ENCODE assay signal across 8 cellular contexts in genomic region chr19:32404939-32405430, GRCh38. TPM values are rescaled to one million over a fixed set of nuclear protein-coding genes. Genes with fewer than 3 reads are reported as not detected.
A peak's percentile ranks its signal among the peaks of the same experiment; 100 is the strongest.
DNase-seq lines count a peak whose midpoint lies in the region; ATAC-seq, FAIRE-seq and TF ChIP-seq lines count a peak whose summit lies in the region.

No MANE protein-coding gene starts in this region.

- H3K4me3 ChIP-seq in HepG2 (replicated peaks in 1 of 3; ENCODE audit: insufficient read depth in 1 of 3, low read depth in 2 of 3, low read length in 3 of 3) (peak overlapping the region; percentile 82 to 95 (median 90)), stomach smooth muscle (ENCODE audit: low read length in 2 of 2) (peak overlapping the region; percentile 76 to 85)

- intact Hi-C loops in dendritic cell treated with granulocyte-macrophage colony-stimulating factor and Interleukin-4, amounts not matched to agents 40 ng/mL and 50 ng/mL, for 4 days (cut with micrococcal nuclease): loop anchor here (2.0 to 10.0 kb wide), 2 partner anchors 54 to 170 kb away; no protein-coding TSS in a partner anchor
- intact Hi-C loops in HepG2 (cut with micrococcal nuclease; ENCODE audit: unreplicated experiment): loop anchor here (5.0 kb wide), 1 partner anchor 33 kb away; no protein-coding TSS in a partner anchor

- no peaks in the 10 kb centered on the region for H3K9me3 Mint-ChIP-seq in activated naive CD4-positive, alpha-beta T cell treated with anti-CD3 and anti-CD28 coated beads, Interleukin-2, amount 50 U/mL, for 24 hours
- H3K9me3 Mint-ChIP-seq in dendritic cell treated with granulocyte-macrophage colony-stimulating factor and Interleukin-4, amounts not matched to agents 40 ng/mL and 50 ng/mL, for 4 days: no peaks in the 10 kb centered on the region

- H3K4me3 Mint-ChIP-seq in activated naive CD4-positive, alpha-beta T cell treated with anti-CD3 and anti-CD28 coated beads, Interleukin-2, amount 50 U/mL, for 24 hours: peak overlapping the region; percentile 89
- H3K4me3 Mint-ChIP-seq in dendritic cell treated with granulocyte-macrophage colony-stimulating factor and Interleukin-4, amounts not matched to agents 40 ng/mL and 50 ng/mL, for 4 days: peak overlapping the region; percentile 85

- TF ChIP-seq RAD21 in HepG2 (CRISPR knock-in tag; IDR thresholded peaks at IDR 0.05): no peak; the same call in 1 of the 2 replicates

- H3K9ac ChIP-seq in HepG2 (ENCODE audit: insufficient read depth, low read depth, low read length) (peak overlapping the region; percentile 98), stomach smooth muscle (ENCODE audit: low read length in 2 of 2) (peak overlapping the region; percentile 90 to 96)

- H4K20me1 ChIP-seq in HepG2 (ENCODE audit: insufficient read depth, low read length): no peaks in the 10 kb centered on the region

- FAIRE-seq in HepG2 (lab: Jason Lieb, UNC): no peak

- 1% methylated on average over 4 of the region's 36 CpGs for WGBS in HepG2 (ENCODE audit: low lambda C conversion rate)

- H3K27me3 ChIP-seq in HepG2 (ENCODE audit: control insufficient read depth in 1 of 2, insufficient read depth in 2 of 2, low read length in 2 of 2) (no peaks in the 10 kb centered on the region; a peak in 1 of 5 replicates), stomach smooth muscle (ENCODE audit: control insufficient read depth in 1 of 2, insufficient read depth in 2 of 2, low read length in 2 of 2) (no peaks in the 10 kb centered on the region)

- H3K4me1 ChIP-seq in HepG2 (ENCODE audit: insufficient read depth, low read length): peaks cover 37% of the 10 kb centered on the region
- H3K4me1 ChIP-seq in stomach smooth muscle (ENCODE audit: control insufficient read depth, insufficient read depth, low read length): peaks cover 10% of the 10 kb centered on the region

- H3K36me3 ChIP-seq in HepG2 (replicated peaks in 1 of 2; ENCODE audit: control insufficient read depth in 1 of 2, insufficient read depth in 2 of 2, low read length in 2 of 2) (peaks cover 6 to 18% of the 10 kb centered on the region in 2 experiments), stomach smooth muscle (ENCODE audit: control insufficient read depth in 2 of 2, insufficient read depth in 2 of 2, low read length in 2 of 2) (no peaks in the 10 kb centered on the region)

- in situ Hi-C loops in HepG2 (cut with HindIII; ENCODE audit: extremely low pct_ligation_motif_present, low pct_unique_long_range_greater_than_20kb): loop anchor here (5.0 kb wide), 1 partner anchor 177 kb away; the partner anchor contains the start of gene PDCD5

- H3K27ac ChIP-seq in HepG2 (ENCODE audit: extremely low read length, insufficient read depth, low read length) (peak overlapping the region; percentile 95), stomach smooth muscle (ENCODE audit: low read length) (peak overlapping the region; percentile 93)

- DNase-seq in activated naive CD4-positive, alpha-beta T cell treated with Interleukin-2 at 50 U/mL for 16 hours: no peak
- peak; percentile 58 for DNase-seq in RPMI7951 (ENCODE audit: low read depth)
- DNase-seq in HepG2 (ENCODE audit: low spot score): peak; percentile 19
- DNase-seq in SHP77 treated with DMSO at 0.1 percent for 48 hours (lab: John Stamatoyannopoulos, UW): no peak

- ATAC-seq in HG02981 (IDR thresholded peaks at IDR 0.05; ENCODE audit: unreplicated experiment): peak; percentile 13
- peak; percentile 49 for ATAC-seq in HepG2

- peaks cover 3% of the 10 kb centered on the region for H3K36me3 Mint-ChIP-seq in activated naive CD4-positive, alpha-beta T cell treated with anti-CD3 and anti-CD28 coated beads, Interleukin-2, amount 50 U/mL, for 24 hours
- peaks cover 14% of the 10 kb centered on the region for H3K36me3 Mint-ChIP-seq in dendritic cell treated with granulocyte-macrophage colony-stimulating factor and Interleukin-4, amounts not matched to agents 40 ng/mL and 50 ng/mL, for 4 days (ENCODE audit: low read depth)

- no peak for TF ChIP-seq CTCF in HepG2 (CRISPR knock-in tag; IDR thresholded peaks at IDR 0.05)

- peaks cover 24% of the 10 kb centered on the region for H3K79me2 ChIP-seq in HepG2 (ENCODE audit: insufficient read depth, low read length)

- H3K4me1 Mint-ChIP-seq in activated naive CD4-positive, alpha-beta T cell treated with anti-CD3 and anti-CD28 coated beads, Interleukin-2, amount 50 U/mL, for 24 hours: peaks cover 26% of the 10 kb centered on the region
- H3K4me1 Mint-ChIP-seq in dendritic cell treated with granulocyte-macrophage colony-stimulating factor and Interleukin-4, amounts not matched to agents 40 ng/mL and 50 ng/mL, for 4 days (ENCODE audit: low read depth): peaks cover 13% of the 10 kb centered on the region

- POLR2A ChIA-PET in HepG2 (lab: Yijun Ruan, JAX): interaction anchor here (0.7 to 2.0 kb wide), 18 partner anchors 8 to 1117 kb away, joined by 3 to 26 read pairs (median 4); partner anchors contain the start of genes ANKRD27, PDCD5, RGS9BP and ZNF507

- H3K27me3 Mint-ChIP-seq in activated naive CD4-positive, alpha-beta T cell treated with anti-CD3 and anti-CD28 coated beads, Interleukin-2, amount 50 U/mL, for 24 hours: no peaks in the 10 kb centered on the region
- H3K27me3 Mint-ChIP-seq in dendritic cell treated with granulocyte-macrophage colony-stimulating factor and Interleukin-4, amounts not matched to agents 40 ng/mL and 50 ng/mL, for 4 days: peaks cover 58% of the 10 kb centered on the region

- TSS peak; percentile 85 for BruUV-seq in HepG2 (replicated peaks; lab: Mats Ljungman, UMichigan)

- CTCF ChIA-PET in HepG2 (lab: Yijun Ruan, JAX; ENCODE audit: low intra/inter-chr PET ratio, low total read pairs): no interaction called here

- H3K27ac Mint-ChIP-seq in activated naive CD4-positive, alpha-beta T cell treated with anti-CD3 and anti-CD28 coated beads, Interleukin-2, amount 50 U/mL, for 24 hours: peak overlapping the region; percentile 92
- H3K27ac Mint-ChIP-seq in dendritic cell treated with granulocyte-macrophage colony-stimulating factor and Interleukin-4, amounts not matched to agents 40 ng/mL and 50 ng/mL, for 4 days: peak overlapping the region; percentile 92

- TF ChIP-seq EP300 in HepG2 (IDR thresholded peaks at IDR 0.05; ENCODE audit: low read depth in 2 of 2, low read length in 2 of 2) (no peak), HepG2 (CRISPR knock-in tag; IDR thresholded peaks at IDR 0.05; ENCODE audit: borderline replicate concordance) (no peak)

- H3K9me3 ChIP-seq in HepG2 (ENCODE audit: low read length) (no peaks in the 10 kb centered on the region), stomach smooth muscle (ENCODE audit: control insufficient read depth in 2 of 2, low read length in 2 of 2) (no peaks in the 10 kb centered on the region)

- H2AFZ ChIP-seq in HepG2 (ENCODE audit: low read length): no peak overlapping the region

- TF ChIP-seq POLR2A in HepG2 (IDR thresholded peaks at IDR 0.05; ENCODE audit: insufficient read depth in 1 of 2, low read depth in 2 of 2, low read length in 2 of 2): no peak

- H3K4me2 ChIP-seq in HepG2 (ENCODE audit: low read depth, low read length): peak overlapping the region; percentile 87

RNA-seq across cellular contexts. Expression of gene DPY19L3, which starts 0.6 kb away (rescaled TPM):
- total RNA-seq in RPMI7951 (2014; rRNA removed; shearing (Covaris generic)): 7.9 and 13.9 TPM in 2 replicates
- total RNA-seq in HepG2 (2016; rRNA removed; fragmentation: Illumina TruSeq; extraction: Trizol): 9.8 and 25.2 TPM in 2 replicates
- 1.6 and 2.4 TPM in 2 replicates for total RNA-seq in HepG2 (2016; cell fraction: cytosol; rRNA removed; fragmentation: Illumina TruSeq; extraction: Trizol; ENCODE audit: low read depth)
- total RNA-seq in HepG2 (2016; cell fraction: insoluble cytoplasmic fraction; rRNA removed; fragmentation: Illumina TruSeq; extraction: Trizol): 11.2 and 21.8 TPM in 2 replicates
- 5.2 and 5.7 TPM in 2 replicates for total RNA-seq in HepG2 (2016; cell fraction: membrane; rRNA removed; fragmentation: Illumina TruSeq; extraction: Trizol)
- 53.6 and 61.6 TPM in 2 replicates for total RNA-seq in HepG2 (2016; cell fraction: nucleus; rRNA removed; fragmentation: Illumina TruSeq; extraction: Trizol)
- 21.6 and 22.9 TPM in 2 replicates for polyA plus RNA-seq in HepG2 (2011; rRNA removed)
- polyA plus RNA-seq in HepG2 (2011; cell fraction: cytosol; rRNA removed): 14.4 and 15.5 TPM in 2 replicates
- polyA plus RNA-seq in HepG2 (2011; cell fraction: nucleus; rRNA removed): 117 and 122 TPM in 2 replicates
- 15.6 and 16.7 TPM in 2 replicates for polyA plus RNA-seq in HepG2 (2012)
- 0.78 and 0.86 TPM in 2 replicates for polyA plus RNA-seq in HepG2 (2016; cell fraction: cytosol; fragmentation: Illumina TruSeq; extraction: Trizol; ENCODE audit: low read depth)
- 7.6 and 8.8 TPM in 2 replicates for polyA plus RNA-seq in HepG2 (2016; cell fraction: insoluble cytoplasmic fraction; fragmentation: Illumina TruSeq; extraction: Trizol; ENCODE audit: low read depth)
- polyA plus RNA-seq in HepG2 (2016; cell fraction: membrane; fragmentation: Illumina TruSeq; extraction: Trizol; ENCODE audit: low read depth): 3.2 and 3.3 TPM in 2 replicates
- polyA plus RNA-seq in HepG2 (2016; cell fraction: nucleus; fragmentation: Illumina TruSeq; extraction: Trizol; ENCODE audit: insufficient read depth, low read depth): 60.1 and 76.3 TPM in 2 replicates
- 25.0 and 30.6 TPM in 2 replicates for polyA minus RNA-seq in HepG2 (2011; rRNA and poly(A)+ RNA removed; ENCODE audit: low replicate concordance)
- polyA minus RNA-seq in HepG2 (2011; cell fraction: cytosol; rRNA and poly(A)+ RNA removed): 22.8 and 24.8 TPM in 2 replicates
- 128 and 146 TPM in 2 replicates for polyA minus RNA-seq in HepG2 (2011; cell fraction: nucleus; rRNA and poly(A)+ RNA removed)

RNA-seq across cellular contexts. Expression of gene ZNF507, which starts 59.6 kb away (rescaled TPM):
- 5.8 and 6.7 TPM in 2 replicates for total RNA-seq in RPMI7951 (2014; rRNA removed; shearing (Covaris generic))
- 7.3 and 16.4 TPM in 2 replicates for total RNA-seq in HepG2 (2016; rRNA removed; fragmentation: Illumina TruSeq; extraction: Trizol)
- 1.8 TPM in 2 replicates for total RNA-seq in HepG2 (2016; cell fraction: cytosol; rRNA removed; fragmentation: Illumina TruSeq; extraction: Trizol; ENCODE audit: low read depth)
- total RNA-seq in HepG2 (2016; cell fraction: insoluble cytoplasmic fraction; rRNA removed; fragmentation: Illumina TruSeq; extraction: Trizol): 6.3 and 13.8 TPM in 2 replicates
- total RNA-seq in HepG2 (2016; cell fraction: membrane; rRNA removed; fragmentation: Illumina TruSeq; extraction: Trizol): 5.9 and 7.7 TPM in 2 replicates
- 17.9 and 18.0 TPM in 2 replicates for total RNA-seq in HepG2 (2016; cell fraction: nucleus; rRNA removed; fragmentation: Illumina TruSeq; extraction: Trizol)
- 9.3 and 10.9 TPM in 2 replicates for polyA plus RNA-seq in HepG2 (2011; rRNA removed)
- 4.4 and 7.4 TPM in 2 replicates for polyA plus RNA-seq in HepG2 (2011; cell fraction: cytosol; rRNA removed)
- 9.6 and 11.6 TPM in 2 replicates for polyA plus RNA-seq in HepG2 (2011; cell fraction: nucleus; rRNA removed)
- 8.5 and 10.8 TPM in 2 replicates for polyA plus RNA-seq in HepG2 (2012)
- 0.23 and 0.26 TPM in 2 replicates for polyA plus RNA-seq in HepG2 (2016; cell fraction: cytosol; fragmentation: Illumina TruSeq; extraction: Trizol; ENCODE audit: low read depth)
- polyA plus RNA-seq in HepG2 (2016; cell fraction: insoluble cytoplasmic fraction; fragmentation: Illumina TruSeq; extraction: Trizol; ENCODE audit: low read depth): 12.0 TPM in 2 replicates
- 1.4 and 1.5 TPM in 2 replicates for polyA plus RNA-seq in HepG2 (2016; cell fraction: membrane; fragmentation: Illumina TruSeq; extraction: Trizol; ENCODE audit: low read depth)
- 20.3 and 21.4 TPM in 2 replicates for polyA plus RNA-seq in HepG2 (2016; cell fraction: nucleus; fragmentation: Illumina TruSeq; extraction: Trizol; ENCODE audit: insufficient read depth, low read depth)
- polyA minus RNA-seq in HepG2 (2011; rRNA and poly(A)+ RNA removed; ENCODE audit: low replicate concordance): 8.0 and 18.6 TPM in 2 replicates
- 8.3 and 12.6 TPM in 2 replicates for polyA minus RNA-seq in HepG2 (2011; cell fraction: cytosol; rRNA and poly(A)+ RNA removed)
- polyA minus RNA-seq in HepG2 (2011; cell fraction: nucleus; rRNA and poly(A)+ RNA removed): 38.0 and 39.0 TPM in 2 replicates

Comparison
In these comparisons a context has a peak if more than half of its experiments do, and no peak if none do; other contexts are left out.
1. DNase-seq: peak in RPMI7951 (single experiment) and HepG2 (single experiment); none in activated naive CD4-positive, alpha-beta T cell treated with Interleukin-2 at 50 U/mL for 16 hours (single experiment) and SHP77 treated with DMSO at 0.1 percent for 48 hours (single experiment).